Comparison of ENCODE assay signal across 10 cellular contexts in the genomic region with DNA sequence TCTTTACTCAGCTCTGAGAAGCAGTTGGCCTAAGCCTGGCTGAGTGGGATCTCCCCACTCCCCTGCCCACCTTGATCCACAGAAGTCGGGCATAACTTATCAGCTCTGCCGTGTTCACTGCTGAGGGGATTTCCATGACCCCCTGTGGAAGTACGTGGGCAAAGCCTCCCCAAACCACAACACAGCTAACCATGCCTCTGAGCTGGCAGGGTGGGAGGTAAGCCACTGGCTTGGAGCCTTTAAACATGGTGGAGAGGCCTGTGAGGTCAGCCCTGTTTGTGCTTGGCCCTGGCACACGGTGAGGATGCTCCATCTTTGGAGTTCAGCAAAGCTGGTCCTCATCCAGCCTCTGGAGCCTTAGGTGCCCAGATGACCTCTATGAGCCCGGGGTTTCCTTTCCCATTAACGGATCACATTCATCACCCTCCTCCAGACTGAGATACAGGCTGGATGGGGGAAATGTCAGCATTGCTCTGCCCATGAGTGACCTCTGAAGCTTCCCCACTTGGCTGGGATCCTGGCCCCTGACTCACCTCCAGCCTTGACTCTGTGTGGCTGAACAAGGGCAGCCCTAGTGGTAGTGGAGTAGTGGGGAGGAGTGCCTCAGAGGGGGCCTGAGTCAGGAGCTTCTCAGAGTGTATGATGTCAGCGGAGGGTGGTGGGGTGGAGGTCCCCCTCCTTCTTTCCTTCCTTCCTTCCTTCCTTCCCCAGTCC. TPM values are rescaled to one million over a fixed set of nuclear protein-coding genes. Genes with fewer than 3 reads are reported as not detected.
DNase-seq lines count a peak whose midpoint lies in the region; ATAC-seq and TF ChIP-seq lines count a peak whose summit lies in the region.
"Had no signal": no experiment of that assay in that cellular context is flagged by ENCODE, and none has a peak within 500 bp of the region (broad histone marks: within the 10 kb centered on the region; RNA-seq: fewer than 3 reads in every experiment).

No MANE protein-coding gene starts in this region.

- no peaks in the 10 kb centered on the region for H3K36me3 ChIP-seq in lung (ENCODE audit: control insufficient read depth in 2 of 2, insufficient read depth in 2 of 2, low read length in 2 of 2)
- H3K36me3 ChIP-seq in transverse colon, result no peaks in the 10 kb centered on the region

- H3K27ac Mint-ChIP-seq in natural killer cell treated with Interleukin-12 subunit alpha and Interleukin-12 subunit beta and Interleukin-15 and Interleukin-18, amount 100 ng/mL, for 72 hours, result no peak overlapping the region

- TF ChIP-seq EP300 in transverse colon (IDR thresholded peaks at IDR 0.05; ENCODE audit: low read depth), result no peak

- H3K9me3 ChIP-seq in lung (ENCODE audit: control insufficient read depth in 2 of 2, insufficient read depth in 1 of 2, low read length in 1 of 2), result no peaks in the 10 kb centered on the region
- H3K9me3 ChIP-seq in transverse colon, result no peaks in the 10 kb centered on the region
- H3K9me3 ChIP-seq: heart right ventricle had no signal

- in situ Hi-C loops in astrocyte of the cerebellum (cut with HindIII; ENCODE audit: low sequenced_read_pairs), result loop anchor here (5.0 kb wide), 1 partner anchor 71 kb away; no protein-coding TSS in a partner anchor
- in situ Hi-C loops in transverse colon (cut with MboI; ENCODE audit: low pct_ligation_motif_present in 1 of 4, low pct_unique_long_range_greater_than_20kb in 1 of 4, low sequenced_read_pairs in 3 of 4), result loop anchor here in 1 of 4 donors (25.0 kb wide), 1 partner anchor 274 kb away; the partner anchor contains the start of gene IL5

- H3K27me3 ChIP-seq in lung (ENCODE audit: control insufficient read depth, insufficient read depth) (no peaks in the 10 kb centered on the region), transverse colon (no peaks in the 10 kb centered on the region)
- H3K27me3 ChIP-seq: heart right ventricle had no signal

- H3K4me3 Mint-ChIP-seq in natural killer cell treated with Interleukin-12 subunit alpha and Interleukin-12 subunit beta and Interleukin-15 and Interleukin-18, amount 100 ng/mL, for 72 hours, result no peak overlapping the region

- H3K9me3 Mint-ChIP-seq in natural killer cell treated with Interleukin-12 subunit alpha and Interleukin-12 subunit beta and Interleukin-15 and Interleukin-18, amount 100 ng/mL, for 72 hours, result no peaks in the 10 kb centered on the region

- TF ChIP-seq CTCF in astrocyte of the cerebellum (IDR thresholded peaks at IDR 0.05; ENCODE audit: low read depth, low read length, missing control alignments) (peak; percentile 19), lung (IDR thresholded peaks at IDR 0.05; ENCODE audit: control extremely low read depth, extremely low read depth) (no peak), transverse colon (IDR thresholded peaks at IDR 0.05) (no peak)

- ATAC-seq in left cardiac atrium, result peak in 1 of 2 donors; percentile 66
- peak; percentile 45 for ATAC-seq in lung (ENCODE audit: insufficient read depth, low FRiP score)
- no peak for ATAC-seq in GM21360 (IDR thresholded peaks at IDR 0.05; ENCODE audit: unreplicated experiment)
- ATAC-seq in natural killer cell treated with Interleukin-12 subunit alpha and Interleukin-12 subunit beta and Interleukin-15 and Interleukin-18, amount 100 ng/mL, for 72 hours, result no peak

- peaks cover 0 to 8% of the 10 kb centered on the region in 2 donors for H3K4me1 Mint-ChIP-seq in natural killer cell treated with Interleukin-12 subunit alpha and Interleukin-12 subunit beta and Interleukin-15 and Interleukin-18, amount 100 ng/mL, for 72 hours (ENCODE audit: low read depth in 2 of 2)

- H3K27me3 Mint-ChIP-seq in natural killer cell treated with Interleukin-12 subunit alpha and Interleukin-12 subunit beta and Interleukin-15 and Interleukin-18, amount 100 ng/mL, for 72 hours, result peaks cover 0 to 5% of the 10 kb centered on the region in 2 donors

- no peak overlapping the region for H3K27ac ChIP-seq in lung (ENCODE audit: low read depth in 1 of 2, low read length in 1 of 2)
- peak overlapping the region; percentile 87 to 97 (median 94) for H3K27ac ChIP-seq in transverse colon

- DNase-seq in left cardiac atrium, result peak; percentile 74
- DNase-seq in cardiac septum (ENCODE audit: low spot score), result no peak
- peak; percentile 55 for DNase-seq in astrocyte of the cerebellum (ENCODE audit: low read depth)
- DNase-seq in lung (ENCODE audit: low spot score), result peak; percentile 46
- peak; percentile 37 for DNase-seq in transverse colon
- no peak for DNase-seq in natural killer cell treated with Interleukin-12 subunit alpha and Interleukin-12 subunit beta and Interleukin-15 and Interleukin-18, amount 100 ng/mL, for 72 hours (ENCODE audit: low spot score)
- DNase-seq in DMS53 treated with DMSO at 0.1 percent for 48 hours (lab: John Stamatoyannopoulos, UW; ENCODE audit: unreplicated experiment), result no peak
- DNase-seq: DMS53, heart right ventricle had no signal

- intact Hi-C loops in left cardiac atrium (cut with DNase I), result loop anchor here in 1 of 2 donors (5.0 kb wide), 1 partner anchor 36 kb away; the partner anchor contains the start of gene P4HA2
- intact Hi-C loops in cardiac septum (cut with DNase I), result no loop called here
- intact Hi-C loops in transverse colon (cut with DNase I; ENCODE audit: low total_unique reads), result no loop called here

- no peak for TF ChIP-seq POLR2A in transverse colon (IDR thresholded peaks at IDR 0.05)

- H3K4me1 ChIP-seq in lung (ENCODE audit: control insufficient read depth in 2 of 2, insufficient read depth in 2 of 2, low read length in 2 of 2), result peaks cover 0 to 12% of the 10 kb centered on the region in 2 donors
- peaks cover 33 to 71% (median 58%) of the 10 kb centered on the region in 4 donors for H3K4me1 ChIP-seq in transverse colon

- WGBS in lung, 2 donors, result 65 to 71% methylated on average over 7 of the region's 7 CpGs
- WGBS in transverse colon (ENCODE audit: low coverage in 1 of 2), 2 donors, result 67% methylated on average over 6 of the region's 7 CpGs; no CpG with 5 or more reads in 1 of the 2 donors

- H3K36me3 Mint-ChIP-seq in natural killer cell treated with Interleukin-12 subunit alpha and Interleukin-12 subunit beta and Interleukin-15 and Interleukin-18, amount 100 ng/mL, for 72 hours, result no peaks in the 10 kb centered on the region

- H3K4me3 ChIP-seq in astrocyte of the cerebellum (ENCODE audit: low read depth, low read length), result no peak overlapping the region
- no peak overlapping the region for H3K4me3 ChIP-seq in lung
- no peak overlapping the region for H3K4me3 ChIP-seq in transverse colon
- H3K4me3 ChIP-seq: heart right ventricle had no signal

RNA-seq across cellular contexts. Expression of gene PDLIM4, which starts 6.2 kb away (rescaled TPM):
- total RNA-seq in left cardiac atrium (10 to 100 TPM; 12.4 to 38.5 TPM), cardiac septum (8.8 TPM), lung (10 to 100 TPM in 1 of 2 donors, 1 to 10 TPM in 1; 7.3 to 13.8 TPM), transverse colon (10 to 100 TPM in 3 of 4 donors, 1 to 10 TPM in 1; 9.7 to 43.4 (median 19.7) TPM)
- polyA plus RNA-seq in lung, result 10 to 100 TPM in 1 of 2 donors, 1 to 10 TPM in 1; 8.3 to 10.9 TPM
- total RNA-seq in natural killer cell treated with Interleukin-12 subunit alpha and Interleukin-12 subunit beta and Interleukin-15 and Interleukin-18, amount 100 ng/mL, for 72 hours, result not detected

RNA-seq across cellular contexts. Expression of gene SLC22A4, which starts 30.5 kb away (rescaled TPM):
- total RNA-seq in left cardiac atrium (1 to 10 TPM; 2.2 to 3.3 TPM), cardiac septum (2.2 TPM), lung (10 to 100 TPM; 10.9 to 18.1 TPM), transverse colon (10 to 100 TPM in 2 of 4 donors, 1 to 10 TPM in 1, not detected in 1; 1.6 to 48.3 (median 14.5) TPM)
- 10 to 100 TPM in 1 of 2 donors, 1 to 10 TPM in 1; 3.6 to 15.7 TPM for polyA plus RNA-seq in lung
- total RNA-seq in natural killer cell treated with Interleukin-12 subunit alpha and Interleukin-12 subunit beta and Interleukin-15 and Interleukin-18, amount 100 ng/mL, for 72 hours, result 1 to 10 TPM in 1 of 2 donors, under 1 TPM in 1; 0.93 to 2.5 TPM

RNA-seq across cellular contexts. Expression of gene P4HA2, which starts 36.1 kb away (rescaled TPM):
- 10 to 100 TPM; 60.2 to 78.4 TPM for total RNA-seq in left cardiac atrium
- total RNA-seq in cardiac septum, result 50.5 TPM
- 10 to 100 TPM; 37.8 to 62.3 TPM for total RNA-seq in lung
- polyA plus RNA-seq in lung, result 10 to 100 TPM; 20.3 to 36.5 TPM
- total RNA-seq in transverse colon, result 10 to 100 TPM; 22.1 to 53.5 (median 32.7) TPM
- total RNA-seq in natural killer cell treated with Interleukin-12 subunit alpha and Interleukin-12 subunit beta and Interleukin-15 and Interleukin-18, amount 100 ng/mL, for 72 hours, result 10 to 100 TPM in 1 of 2 donors, 1 to 10 TPM in 1; 5.5 to 20.1 TPM

Comparison
In these comparisons a context has a peak if more than half of its experiments do, and no peak if none do; other contexts are left out.
1. DNase-seq: peak in left cardiac atrium (single experiment), astrocyte of the cerebellum (single experiment), lung (single experiment) and transverse colon (single experiment); none in cardiac septum (single experiment), natural killer cell treated with Interleukin-12 subunit alpha and Interleukin-12 subunit beta and Interleukin-15 and Interleukin-18, amount 100 ng/mL, for 72 hours (single experiment) and DMS53 treated with DMSO at 0.1 percent for 48 hours (single experiment).
2. H3K27ac ChIP-seq: peak in transverse colon (4 of 4); none in lung (0 of 2).